ENCODE assay signal across 10 cellular contexts in genomic region chr9:136512651-136513066, GRCh38. TPM values are rescaled to one million over a fixed set of nuclear protein-coding genes. Genes with fewer than 3 reads are reported as not detected.
DNase-seq lines count a peak whose midpoint lies in the region; ATAC-seq, FAIRE-seq and TF ChIP-seq lines count a peak whose summit lies in the region.
"Had no signal": no experiment of that assay in that cellular context is flagged by ENCODE, and none has a peak within 500 bp of the region (broad histone marks: within the 10 kb centered on the region; RNA-seq: fewer than 3 reads in every experiment).

No MANE protein-coding gene starts in this region.

- H3K9me3 ChIP-seq in K562 (replicated peaks; ENCODE audit: control insufficient read depth, insufficient read depth, low read depth, low read length) (no peaks in the 10 kb centered on the region), mucosa of descending colon (no peaks in the 10 kb centered on the region), uterus (no peaks in the 10 kb centered on the region)
- H3K9me3 ChIP-seq: BLaER1 treated with 17β-estradiol and CSF1 and Interleukin-3, amounts not matched to agents 10 nM and 100 nM had no signal

- POLR2A ChIA-PET in K562 (lab: Yijun Ruan, JAX): no interaction called here

- H3K4me1 ChIP-seq in K562 (replicated peaks in 1 of 2; ENCODE audit: control insufficient read depth in 2 of 2, insufficient read depth in 2 of 2, low read length in 2 of 2): peaks cover 16 to 67% of the 10 kb centered on the region in 2 experiments
- H3K4me1 ChIP-seq in mucosa of descending colon (ENCODE audit: low read depth): no peaks in the 10 kb centered on the region
- H3K4me1 ChIP-seq in uterus: no peaks in the 10 kb centered on the region
- H3K4me1 ChIP-seq: BLaER1 treated with 17β-estradiol and CSF1 and Interleukin-3, amounts not matched to agents 10 nM and 100 nM had no signal

- no peak for TF ChIP-seq EP300 in K562 (IDR thresholded peaks at IDR 0.05; ENCODE audit: low read length)

- intact Hi-C loops in Right ventricle myocardium superior (cut with DNase I) (no loop called here), Right ventricle myocardium inferior (cut with DNase I) (no loop called here), K562 (cut with micrococcal nuclease) (loop anchor here (2.0 kb wide), 1 partner anchor 34 kb away; the partner anchor contains the start of gene NOTCH1), mucosa of descending colon (cut with DNase I, micrococcal nuclease) (no loop called here), uterus (cut with DNase I; ENCODE audit: low total_unique reads) (no loop called here)

- TF ChIP-seq CTCF in K562 (IDR thresholded peaks at IDR 0.05 in 2 of 3, conservative IDR thresholded peaks at IDR 0.05 in 1 of 3; ENCODE audit: insufficient read depth in 2 of 3, low read depth in 1 of 3, low read length in 3 of 3): no peak; a peak in 1 of 6 replicates
- TF ChIP-seq CTCF in mucosa of descending colon (IDR thresholded peaks at IDR 0.05): no peak
- TF ChIP-seq CTCF in uterus (IDR thresholded peaks at IDR 0.05): no peak

- WGBS in K562 (ENCODE audit: insufficient coverage, low coverage, missing lambda C conversion rate): 26% methylated on average over 11 of the region's 13 CpGs

- peaks cover 7% of the 10 kb centered on the region; the same call in 1 of the 3 replicates for H3K79me2 ChIP-seq in K562 (ENCODE audit: control insufficient read depth, insufficient read depth, low read length)

- DNase-seq in Right ventricle myocardium superior: no peak
- no peak for DNase-seq in Right ventricle myocardium inferior (ENCODE audit: missing footprints)
- DNase-seq in K562 (ENCODE audit: extremely low read depth in 1 of 4, low spot score in 3 of 4): peak; percentile 76 to 97 (median 96)
- peak in 2 of 3 donors; percentile 53 to 67 for DNase-seq in mucosa of descending colon
- DNase-seq in uterus: no peak
- no peak for DNase-seq in OCI-M2 (lab: John Stamatoyannopoulos, UW; ENCODE audit: unreplicated experiment)
- no peak for DNase-seq in KG1 (lab: John Stamatoyannopoulos, UW)

- in situ Hi-C loops in K562 (cut with MboI): no loop called here

- BruUV-seq in K562 (replicated peaks; lab: Mats Ljungman, UMichigan): no TSS peak

- peak; percentile 30; the same call in 1 of the 2 replicates for TF ChIP-seq POLR2A in K562 (conservative IDR thresholded peaks at IDR 0.05)
- TF ChIP-seq POLR2A in uterus (IDR thresholded peaks at IDR 0.05): no peak

- peak; percentile 16 for ATAC-seq in Right ventricle myocardium superior (ENCODE audit: poor library complexity)
- no peak for ATAC-seq in Right ventricle myocardium inferior
- peak; percentile 96 for ATAC-seq in K562
- peak; percentile 82 for ATAC-seq in mucosa of descending colon
- no peak for ATAC-seq in HG02852 (IDR thresholded peaks at IDR 0.05; ENCODE audit: unreplicated experiment)

- CTCF ChIA-PET in K562 (lab: Yijun Ruan, JAX; ENCODE audit: low intra/inter-chr PET ratio): no interaction called here

- peaks cover 6% of the 10 kb centered on the region for H3K9me1 ChIP-seq in K562 (ENCODE audit: control insufficient read depth, insufficient read depth, low read length)

- no peaks in the 10 kb centered on the region for H4K20me1 ChIP-seq in K562 (replicated peaks; ENCODE audit: control insufficient read depth, insufficient read depth, low read length)

- H3K4me3 ChIP-seq in K562: peak overlapping the region; percentile 28
- no peak overlapping the region for H3K4me3 ChIP-seq in mucosa of descending colon
- H3K4me3 ChIP-seq in uterus: no peak overlapping the region
- H3K4me3 ChIP-seq: BLaER1 treated with 17β-estradiol and CSF1 and Interleukin-3, amounts not matched to agents 10 nM and 100 nM had no signal

- TF ChIP-seq RAD21 in K562 (CRISPR knock-in tag; conservative IDR thresholded peaks at IDR 0.05 in 1 of 2, IDR thresholded peaks at IDR 0.05 in 1 of 2): no peak

- no peak overlapping the region for H2AFZ ChIP-seq in K562 (ENCODE audit: low read depth, low read length)

- FAIRE-seq in K562 (lab: Jason Lieb, UNC): peak; percentile 54

- peak overlapping the region; percentile 74 for H3K4me2 ChIP-seq in K562 (ENCODE audit: insufficient read depth, low read length)
- H3K4me2 ChIP-seq: BLaER1 treated with 17β-estradiol and CSF1 and Interleukin-3, amounts not matched to agents 10 nM and 100 nM had no signal

- H3K9ac ChIP-seq in K562 (ENCODE audit: insufficient read depth in 1 of 2, low read depth in 2 of 2, low read length in 2 of 2): peak overlapping the region; percentile 70 to 93
- H3K9ac ChIP-seq: BLaER1 treated with 17β-estradiol and CSF1 and Interleukin-3, amounts not matched to agents 10 nM and 100 nM had no signal

- H3K27me3 ChIP-seq in K562 (ENCODE audit: control insufficient read depth in 2 of 2, insufficient read depth in 2 of 2, low read length in 2 of 2) (no peaks in the 10 kb centered on the region), uterus (no peaks in the 10 kb centered on the region)
- H3K27me3 ChIP-seq: BLaER1 treated with 17β-estradiol and CSF1 and Interleukin-3, amounts not matched to agents 10 nM and 100 nM had no signal

- H3K36me3 ChIP-seq in K562 (ENCODE audit: control insufficient read depth, insufficient read depth, low read length) (peaks cover 65% of the 10 kb centered on the region; the same call in 2 of the 3 replicates), mucosa of descending colon (ENCODE audit: low read depth) (peaks cover 13% of the 10 kb centered on the region), uterus (no peaks in the 10 kb centered on the region)

- H3K27ac ChIP-seq in K562 (ENCODE audit: extremely low read depth, low read depth, low read length) (peak overlapping the region; percentile 78), uterus (peak overlapping the region; percentile 72 to 73)
- H3K27ac ChIP-seq: BLaER1 treated with 17β-estradiol and CSF1 and Interleukin-3, amounts not matched to agents 10 nM and 100 nM; VCaP had no signal

TF ChIP-seq in K562, 482 proteins besides CTCF, POLR2A, EP300 and RAD21 (continues in another document):
- no peak for TF ChIP-seq KLF6 (CRISPR knock-in tag; IDR thresholded peaks at IDR 0.05; ENCODE audit: borderline replicate concordance)
- no peak for TF ChIP-seq RAD51 (IDR thresholded peaks at IDR 0.05; ENCODE audit: borderline replicate concordance, low read depth)

RNA-seq across cellular contexts. Expression of gene SEC16A, which starts 29.8 kb away (rescaled TPM):
- total RNA-seq in Right ventricle myocardium superior (21.4 TPM), Right ventricle myocardium inferior (22.3 TPM), K562 (2014; rRNA removed) (17.1 and 20.1 TPM in 2 replicates), K562 (2014; rRNA removed; fragmentation: Illumina TruSeq; extraction: Trizol) (9.1 and 9.3 TPM in 2 replicates), K562 (2015; rRNA removed; fragmentation: Illumina TruSeq; extraction: Trizol) (8.7 and 11.1 TPM in 2 replicates), K562 (2021) (56.1 and 62.8 TPM in 2 replicates), mucosa of descending colon (10 to 100 TPM; 60.0 to 69.5 (median 69.3) TPM), uterus (10 to 100 TPM; 18.8 to 73.2 (median 35.1) TPM)
- total RNA-seq in K562 (2011; cell fraction: chromatin; rRNA removed; ENCODE audit: low replicate concordance): 131 and 191 TPM in 2 replicates
- total RNA-seq in K562 (2011; cell fraction: nucleolus; rRNA removed): 87.9 and 99.6 TPM in 2 replicates
- total RNA-seq in K562 (2011; cell fraction: nucleoplasm; rRNA removed): 87.4 and 93.4 TPM in 2 replicates
- polyA plus RNA-seq in K562 (2011; rRNA removed) (14.0 and 25.1 TPM in 2 replicates), K562 (2014; fragmentation: Illumina TruSeq; extraction: Trizol) (44.6 and 47.6 TPM in 2 replicates), K562 (2014; fragmentation: Nextera tagmentation; extraction: Ambion mirVana) (10 to 100 TPM in 1 of 2 experiments, 1 to 10 TPM in 1; 8.3 to 12.0 TPM), K562 (2014; rRNA removed) (30.9 and 32.2 TPM in 2 replicates)
- 14.1 and 19.3 TPM in 2 replicates for polyA plus RNA-seq in K562 (2011; cell fraction: cytosol; rRNA removed)
- 83.4 and 92.4 TPM in 2 replicates for polyA plus RNA-seq in K562 (2011; cell fraction: nucleus; rRNA removed)
- polyA plus RNA-seq in K562 (2012): 40.9 and 50.7 TPM in 2 replicates
- polyA minus RNA-seq in K562 (2011; rRNA and poly(A)+ RNA removed): 9.3 and 13.0 TPM in 2 replicates
- 32.1 and 45.6 TPM in 2 replicates for polyA minus RNA-seq in K562 (2011; cell fraction: cytosol; rRNA and poly(A)+ RNA removed)
- polyA minus RNA-seq in K562 (2011; cell fraction: nucleus; rRNA and poly(A)+ RNA removed): 19.7 and 31.5 TPM in 2 replicates

RNA-seq across cellular contexts. Expression of gene NOTCH1, which starts 33.2 kb away (rescaled TPM):
- total RNA-seq in Right ventricle myocardium superior (16.8 TPM), Right ventricle myocardium inferior (18.7 TPM), K562 (2014; rRNA removed) (7.1 and 12.0 TPM in 2 replicates), K562 (2014; rRNA removed; fragmentation: Illumina TruSeq; extraction: Trizol) (0.69 and 0.73 TPM in 2 replicates), K562 (2015; rRNA removed; fragmentation: Illumina TruSeq; extraction: Trizol) (2.3 and 2.8 TPM in 2 replicates), K562 (2021) (26.7 and 31.4 TPM in 2 replicates), mucosa of descending colon (100 to 1,000 TPM in 1 of 3 donors, 10 to 100 TPM in 2; 59.0 to 101 (median 72.6) TPM), uterus (100 to 1,000 TPM in 1 of 4 donors, 10 to 100 TPM in 3; 19.7 to 109 (median 35.6) TPM)
- 19.9 and 65.7 TPM in 2 replicates for total RNA-seq in K562 (2011; cell fraction: chromatin; rRNA removed; ENCODE audit: low replicate concordance)
- 52.4 and 65.7 TPM in 2 replicates for total RNA-seq in K562 (2011; cell fraction: nucleolus; rRNA removed)
- 25.2 and 35.0 TPM in 2 replicates for total RNA-seq in K562 (2011; cell fraction: nucleoplasm; rRNA removed)
- polyA plus RNA-seq in K562 (2011; rRNA removed) (1.2 and 2.2 TPM in 2 replicates), K562 (2014; fragmentation: Illumina TruSeq; extraction: Trizol) (2.6 and 6.3 TPM in 2 replicates), K562 (2014; fragmentation: Nextera tagmentation; extraction: Ambion mirVana) (under 1 TPM; 0.03 to 0.04 TPM), K562 (2014; rRNA removed) (8.2 and 8.6 TPM in 2 replicates)
- 2.9 and 4.9 TPM in 2 replicates for polyA plus RNA-seq in K562 (2011; cell fraction: cytosol; rRNA removed)
- 13.3 and 22.9 TPM in 2 replicates for polyA plus RNA-seq in K562 (2011; cell fraction: nucleus; rRNA removed)
- 10.2 and 14.1 TPM in 2 replicates for polyA plus RNA-seq in K562 (2012)
- 2.0 and 2.8 TPM in 2 replicates for polyA minus RNA-seq in K562 (2011; rRNA and poly(A)+ RNA removed)
- 35.0 and 45.4 TPM in 2 replicates for polyA minus RNA-seq in K562 (2011; cell fraction: cytosol; rRNA and poly(A)+ RNA removed)
- 15.9 and 18.9 TPM in 2 replicates for polyA minus RNA-seq in K562 (2011; cell fraction: nucleus; rRNA and poly(A)+ RNA removed)

Comparison
In these comparisons a context has a peak if more than half of its experiments do, and no peak if none do; other contexts are left out.
1. ATAC-seq: peak in Right ventricle myocardium superior (single experiment), K562 (single experiment) and mucosa of descending colon (single experiment); none in Right ventricle myocardium inferior (single experiment) and HG02852 (single experiment).
2. DNase-seq: peak in K562 (4 of 4) and mucosa of descending colon (2 of 3); none in Right ventricle myocardium superior (single experiment), Right ventricle myocardium inferior (single experiment), uterus (0 of 2), OCI-M2 (single experiment) and KG1 (single experiment).